24 cellular contexts compared by ENCODE assay signal in the genomic region with DNA sequence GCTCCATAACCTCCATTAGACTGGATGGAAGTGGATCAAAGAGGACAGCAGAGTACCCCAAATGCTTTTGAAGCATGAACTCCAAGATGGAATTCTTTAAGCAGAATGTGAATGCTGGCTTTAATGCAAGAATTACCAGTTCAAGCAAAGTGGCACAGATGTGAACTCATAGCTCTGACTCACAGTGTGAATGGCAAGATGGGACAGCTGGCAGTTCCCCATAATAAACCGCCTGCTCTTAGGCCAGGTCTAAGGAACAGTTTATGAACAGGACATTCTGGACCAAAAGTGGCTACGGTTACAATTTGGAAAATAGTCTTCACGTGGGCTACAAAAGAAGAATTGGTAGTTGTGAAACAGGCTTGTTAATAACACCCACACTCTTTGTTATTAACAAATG.
DNase-seq lines count a peak whose midpoint lies in the region; ATAC-seq, FAIRE-seq and TF ChIP-seq lines count a peak whose summit lies in the region.
"Had no signal": no experiment of that assay in that cellular context is flagged by ENCODE, and none has a peak within 500 bp of the region (broad histone marks: within the 10 kb centered on the region; RNA-seq: fewer than 3 reads in every experiment).

No MANE protein-coding gene starts in this region.

- no peak overlapping the region for H3K4me3 ChIP-seq in A549
- H3K4me3 ChIP-seq in epithelial cell of esophagus (ENCODE audit: low read length): no peak overlapping the region
- no peak overlapping the region for H3K4me3 ChIP-seq in mucosa of descending colon
- H3K4me3 ChIP-seq in psoas muscle: no peak overlapping the region
- H3K4me3 ChIP-seq in ascending aorta: no peak overlapping the region
- H3K4me3 ChIP-seq: GM12878, SJSA1 had no signal

- H3K27ac ChIP-seq in A549 (no peak overlapping the region), psoas muscle (no peak overlapping the region), ascending aorta (no peak overlapping the region)
- H3K27ac ChIP-seq: SJSA1 had no signal

- peak; percentile 80 for FAIRE-seq in A549 (lab: Jason Lieb, UNC)
- FAIRE-seq: A204.1, GM12878, RCC 7860 had no signal

- H3K36me3 Mint-ChIP-seq in progenitor cell of endocrine pancreas (ENCODE audit: insufficient read depth): peaks cover 22% of the 10 kb centered on the region

- no peak overlapping the region for H3K4me3 Mint-ChIP-seq in progenitor cell of endocrine pancreas (ENCODE audit: low read depth)
- H3K4me3 Mint-ChIP-seq: H9, HFFc6 had no signal

- no peaks in the 10 kb centered on the region for H3K4me1 ChIP-seq in A549
- H3K4me1 ChIP-seq in mucosa of descending colon (ENCODE audit: low read depth): no peaks in the 10 kb centered on the region
- no peaks in the 10 kb centered on the region for H3K4me1 ChIP-seq in psoas muscle
- H3K4me1 ChIP-seq in ascending aorta: no peaks in the 10 kb centered on the region
- H3K4me1 ChIP-seq: BE2C, SJSA1 had no signal

- TF ChIP-seq CTCF in A549 (IDR thresholded peaks at IDR 0.05) (no peak), epithelial cell of esophagus (IDR thresholded peaks at IDR 0.05; ENCODE audit: insufficient read depth, low read depth, low read length, missing control alignments) (no peak), mucosa of descending colon (IDR thresholded peaks at IDR 0.05) (no peak), psoas muscle (IDR thresholded peaks at IDR 0.05) (no peak), ascending aorta (IDR thresholded peaks at IDR 0.05) (no peak), progenitor cell of endocrine pancreas (IDR thresholded peaks at IDR 0.05; ENCODE audit: unreplicated experiment) (no peak)

- H3K9me3 ChIP-seq in A549 (no peaks in the 10 kb centered on the region), mucosa of descending colon (no peaks in the 10 kb centered on the region), psoas muscle (no peaks in the 10 kb centered on the region), ascending aorta (no peaks in the 10 kb centered on the region)
- H3K9me3 ChIP-seq: BE2C, SJSA1 had no signal

- H3K27ac Mint-ChIP-seq in progenitor cell of endocrine pancreas: no peak overlapping the region
- H3K27ac Mint-ChIP-seq: H9, HFFc6 had no signal

- H3K27me3 Mint-ChIP-seq in progenitor cell of endocrine pancreas: no peaks in the 10 kb centered on the region

- H3K4me2 ChIP-seq in A549: no peak overlapping the region

- ATAC-seq in A549 (no peak), mucosa of descending colon (peak; percentile 23), psoas muscle (no peak)
- ATAC-seq: GM12878, Right ventricle myocardium inferior had no signal

- DNase-seq in A549 (ENCODE audit: low read depth in 1 of 2, low spot score in 1 of 2): no peak
- DNase-seq in M059J (ENCODE audit: low read depth): peak; percentile 39
- DNase-seq in epithelial cell of esophagus (ENCODE audit: low read depth): peak; percentile 47
- DNase-seq in mucosa of descending colon: no peak
- no peak for DNase-seq in stimulated activated CD4-positive, alpha-beta T cell treated with anti-CD3 and anti-CD28 coated beads, Interleukin-12 subunit alpha, Interleukin-12 subunit beta, amount 100 ng/mL, for 4 hours
- no peak for DNase-seq in psoas muscle
- DNase-seq in ascending aorta (ENCODE audit: low spot score in 2 of 2): no peak
- DNase-seq in progenitor cell of endocrine pancreas (ENCODE audit: low spot score, unreplicated experiment): no peak
- DNase-seq: BE2C, DND-41, H9, HFFc6, KBM-7, MV-4-11, NCI-H1105 treated with DMSO at 0.1 percent for 48 hours, NCI-H2081, NCI-H2171, NCI-H345, NCI-H524 had no signal

- H3K4me1 Mint-ChIP-seq in progenitor cell of endocrine pancreas (ENCODE audit: low read depth): peaks cover 4% of the 10 kb centered on the region
- H3K4me1 Mint-ChIP-seq: H9 had no signal

- no peak for TF ChIP-seq RAD21 in A549 (conservative IDR thresholded peaks at IDR 0.05 in 1 of 2, IDR thresholded peaks at IDR 0.05 in 1 of 2)

- WGBS in A549 (ENCODE audit: missing lambda C conversion rate): 51% methylated on average over 3 of the region's 3 CpGs
- 25 to 37% (median 31%) methylated on average over 3 of the region's 3 CpGs for WGBS in psoas muscle, 3 donors

- no peaks in the 10 kb centered on the region for H3K9me3 Mint-ChIP-seq in progenitor cell of endocrine pancreas (ENCODE audit: low read depth)
- H3K9me3 Mint-ChIP-seq: H9, HFFc6 had no signal

- intact Hi-C loops in mucosa of descending colon (cut with DNase I, micrococcal nuclease) (no loop called here), psoas muscle (cut with DNase I) (no loop called here), ascending aorta (cut with DNase I) (no loop called here)

- CTCF ChIA-PET in A549 (lab: Yijun Ruan, JAX): no interaction called here

- H3K27me3 ChIP-seq in psoas muscle (ENCODE audit: insufficient read depth in 3 of 3, low read length in 2 of 3) (no peaks in the 10 kb centered on the region), ascending aorta (no peaks in the 10 kb centered on the region)
- H3K27me3 ChIP-seq: BE2C, SJSA1 had no signal

- no peak for TF ChIP-seq EP300 in A549 (IDR thresholded peaks at IDR 0.05)

- POLR2A ChIA-PET in A549 (lab: Yijun Ruan, JAX): no interaction called here

- no peak for TF ChIP-seq POLR2A in A549 (IDR thresholded peaks at IDR 0.05; ENCODE audit: low read length)

- H3K36me3 ChIP-seq in mucosa of descending colon (ENCODE audit: low read depth) (no peaks in the 10 kb centered on the region), psoas muscle (ENCODE audit: insufficient read depth in 1 of 2, low read depth in 1 of 2) (no peaks in the 10 kb centered on the region), ascending aorta (no peaks in the 10 kb centered on the region)
- H3K36me3 ChIP-seq: BE2C, SJSA1 had no signal

TF ChIP-seq in A549, 52 proteins besides CTCF, POLR2A, EP300 and RAD21:
- TF ChIP-seq SREBF2 (IDR thresholded peaks at IDR 0.05): no peak
- TF ChIP-seq CBX8 (IDR thresholded peaks at IDR 0.05): no peak
- no peak for TF ChIP-seq TP53 (CRISPR knock-in tag; IDR thresholded peaks at IDR 0.05)
- TF ChIP-seq ZNF302 (CRISPR knock-in tag; IDR thresholded peaks at IDR 0.05): no peak
- TF ChIP-seq ZSCAN20 (CRISPR knock-in tag; IDR thresholded peaks at IDR 0.05): no peak
- no peak for TF ChIP-seq CBX2 (IDR thresholded peaks at IDR 0.05; ENCODE audit: borderline replicate concordance, low read depth)
- no peak for TF ChIP-seq SMC3 (IDR thresholded peaks at IDR 0.05)
- no peak for TF ChIP-seq EHMT2 (IDR thresholded peaks at IDR 0.05; ENCODE audit: low read depth)
- no peak for TF ChIP-seq GATA3 (IDR thresholded peaks at IDR 0.05; ENCODE audit: borderline replicate concordance)
- TF ChIP-seq, protein P1, sequence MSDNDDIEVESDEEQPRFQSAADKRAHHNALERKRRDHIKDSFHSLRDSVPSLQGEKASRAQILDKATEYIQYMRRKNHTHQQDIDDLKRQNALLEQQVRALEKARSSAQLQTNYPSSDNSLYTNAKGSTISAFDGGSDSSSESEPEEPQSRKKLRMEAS (IDR thresholded peaks at IDR 0.05): no peak
- TF ChIP-seq, protein P2, sequence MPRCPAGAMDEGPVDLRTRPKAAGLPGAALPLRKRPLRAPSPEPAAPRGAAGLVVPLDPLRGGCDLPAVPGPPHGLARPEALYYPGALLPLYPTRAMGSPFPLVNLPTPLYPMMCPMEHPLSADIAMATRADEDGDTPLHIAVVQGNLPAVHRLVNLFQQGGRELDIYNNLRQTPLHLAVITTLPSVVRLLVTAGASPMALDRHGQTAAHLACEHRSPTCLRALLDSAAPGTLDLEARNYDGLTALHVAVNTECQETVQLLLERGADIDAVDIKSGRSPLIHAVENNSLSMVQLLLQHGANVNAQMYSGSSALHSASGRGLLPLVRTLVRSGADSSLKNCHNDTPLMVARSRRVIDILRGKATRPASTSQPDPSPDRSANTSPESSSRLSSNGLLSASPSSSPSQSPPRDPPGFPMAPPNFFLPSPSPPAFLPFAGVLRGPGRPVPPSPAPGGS (IDR thresholded peaks at IDR 0.05): no peak

Comparison
In these comparisons a context has a peak if more than half of its experiments do, and no peak if none do; other contexts are left out.
1. DNase-seq: peak in M059J (single experiment) and epithelial cell of esophagus (single experiment); none in A549 (0 of 2), mucosa of descending colon (0 of 3), stimulated activated CD4-positive, alpha-beta T cell treated with anti-CD3 and anti-CD28 coated beads, Interleukin-12 subunit alpha, Interleukin-12 subunit beta, amount 100 ng/mL, for 4 hours (single experiment), psoas muscle (0 of 2), ascending aorta (0 of 2) and progenitor cell of endocrine pancreas (single experiment).